In genomic region chr17:38654411-38655398, GRCh38 we compare ENCODE assay signal across 14 cellular contexts. TPM values are rescaled to one million over a fixed set of nuclear protein-coding genes. Genes with fewer than 3 reads are reported as not detected.
A peak's percentile ranks its signal among the peaks of the same experiment; 100 is the strongest.
DNase-seq lines count a peak whose midpoint lies in the region; ATAC-seq and TF ChIP-seq lines count a peak whose summit lies in the region.
"Had no signal": no experiment of that assay in that cellular context is flagged by ENCODE, and none has a peak within 500 bp of the region (broad histone marks: within the 10 kb centered on the region; RNA-seq: fewer than 3 reads in every experiment).

No MANE protein-coding gene starts in this region.

- H3K27ac ChIP-seq in trophoblast cell (ENCODE audit: low read depth, low read length), result no peak overlapping the region
- H3K27ac ChIP-seq in mesenchymal stem cell (ENCODE audit: low read length, poor library complexity, severe bottlenecking), result no peak overlapping the region

- H3K4ac ChIP-seq in trophoblast cell (ENCODE audit: low read depth, low read length), result no peak overlapping the region
- no peak overlapping the region for H3K4ac ChIP-seq in mesenchymal stem cell (ENCODE audit: low read depth in 1 of 2, low read length in 2 of 2)

- H2BK5ac ChIP-seq in trophoblast cell (ENCODE audit: low read depth, low read length, poor library complexity), result no peak overlapping the region
- no peak overlapping the region for H2BK5ac ChIP-seq in mesenchymal stem cell (ENCODE audit: low read depth, low read length, poor library complexity, severe bottlenecking)

- no peak overlapping the region for H3K4me2 ChIP-seq in trophoblast cell (ENCODE audit: low read length)
- H3K4me2 ChIP-seq in mesenchymal stem cell (ENCODE audit: low read length, poor library complexity, severe bottlenecking), result no peak overlapping the region

- no peaks in the 10 kb centered on the region for H3K9me3 Mint-ChIP-seq in memory B cell
- H3K9me3 Mint-ChIP-seq: T-helper 1 cell treated with Interleukin-12 subunit alpha and Interleukin-12 subunit beta and Interleukin-4 antibody, amounts not matched to agents 30 μg/mL and 1 μg/mL, for 36 hours had no signal

- H3K4me3 Mint-ChIP-seq in memory B cell, result no peak overlapping the region
- H3K4me3 Mint-ChIP-seq: T-helper 1 cell treated with Interleukin-12 subunit alpha and Interleukin-12 subunit beta and Interleukin-4 antibody, amounts not matched to agents 30 μg/mL and 1 μg/mL, for 36 hours had no signal

- no peaks in the 10 kb centered on the region for H3K36me3 Mint-ChIP-seq in memory B cell

- H2BK12ac ChIP-seq in trophoblast cell (ENCODE audit: low read length), result no peak overlapping the region
- H2BK12ac ChIP-seq in mesenchymal stem cell (ENCODE audit: low read length in 2 of 2), result no peak overlapping the region

- ATAC-seq in GM18505 (IDR thresholded peaks at IDR 0.05; ENCODE audit: unreplicated experiment) (no peak), memory B cell (ENCODE audit: low read depth) (peak; percentile 38), GM21723 (IDR thresholded peaks at IDR 0.05; ENCODE audit: unreplicated experiment) (no peak)

- H3K27ac Mint-ChIP-seq in memory B cell, result no peak overlapping the region
- H3K27ac Mint-ChIP-seq: T-helper 1 cell treated with Interleukin-12 subunit alpha and Interleukin-12 subunit beta and Interleukin-4 antibody, amounts not matched to agents 30 μg/mL and 1 μg/mL, for 36 hours had no signal

- H3K23ac ChIP-seq in trophoblast cell (ENCODE audit: low read length) (no peak overlapping the region), mesenchymal stem cell (ENCODE audit: low read length in 2 of 2) (no peak overlapping the region)

- no peak overlapping the region for H4K12ac ChIP-seq in trophoblast cell (ENCODE audit: low read depth, low read length)

- H3K79me1 ChIP-seq in trophoblast cell (ENCODE audit: low read length) (no peaks in the 10 kb centered on the region), mesenchymal stem cell (replicated peaks; ENCODE audit: low read length, poor library complexity, severe bottlenecking) (no peaks in the 10 kb centered on the region)

- DNase-seq in BE2C (no peak), NT2/D1 (ENCODE audit: low read depth, low spot score) (no peak), memory B cell (ENCODE audit: low spot score in 2 of 2) (no peak), trophoblast cell (no peak), MV-4-11 (lab: John Stamatoyannopoulos, UW) (no peak), mesenchymal stem cell (no peak)
- DNase-seq: DMS79 treated with DMSO at 0.1 percent for 48 hours; MG63; NCI-H345; stimulated activated CD4-positive, alpha-beta T cell treated with anti-CD3 and anti-CD28 coated beads, Interleukin-15, amount 100 ng/mL, for 24 hours; stimulated activated CD8-positive, alpha-beta memory T cell treated with anti-CD3 and anti-CD28 coated beads, Interleukin-4, amount 100 ng/mL, for 48 hours had no signal

- no peak overlapping the region for H3K18ac ChIP-seq in trophoblast cell (ENCODE audit: low read length)
- no peak overlapping the region for H3K18ac ChIP-seq in mesenchymal stem cell (ENCODE audit: low read depth in 1 of 2, low read length in 2 of 2)

- H3K4me1 ChIP-seq in BE2C (peaks cover 8% of the 10 kb centered on the region), NT2/D1 (ENCODE audit: insufficient read depth, insufficient read length) (peaks cover 28% of the 10 kb centered on the region), trophoblast cell (ENCODE audit: control insufficient read depth in 1 of 2, insufficient read depth in 2 of 2, low read length in 2 of 2) (no peaks in the 10 kb centered on the region), mesenchymal stem cell (ENCODE audit: control insufficient read depth, insufficient read depth, low read depth, low read length) (peaks cover 8% of the 10 kb centered on the region)

- H2AK5ac ChIP-seq in trophoblast cell (ENCODE audit: low read length) (no peak overlapping the region), mesenchymal stem cell (ENCODE audit: low read length, severe bottlenecking) (no peak overlapping the region)

- peaks cover 5% of the 10 kb centered on the region for H3K4me1 Mint-ChIP-seq in memory B cell

- H3K27me3 ChIP-seq in BE2C, result no peaks in the 10 kb centered on the region
- H3K27me3 ChIP-seq in NT2/D1 (ENCODE audit: insufficient read depth, insufficient read length), result no peaks in the 10 kb centered on the region
- no peaks in the 10 kb centered on the region for H3K27me3 ChIP-seq in trophoblast cell (ENCODE audit: insufficient read depth, low read length)
- H3K27me3 ChIP-seq in mesenchymal stem cell (ENCODE audit: control insufficient read depth in 1 of 2, insufficient read depth in 1 of 2, low read length in 2 of 2), result peaks cover 54 to 57% of the 10 kb centered on the region in 2 experiments
- H3K27me3 ChIP-seq: MG63 had no signal

- H4K8ac ChIP-seq in trophoblast cell (ENCODE audit: low read depth, low read length) (no peak overlapping the region), mesenchymal stem cell (ENCODE audit: low read length) (no peak overlapping the region)

- H2BK15ac ChIP-seq in mesenchymal stem cell (ENCODE audit: low read depth, poor library complexity, severe bottlenecking), result no peak overlapping the region

- H3K79me2 ChIP-seq in trophoblast cell (ENCODE audit: control insufficient read depth, insufficient read depth, low read length, poor library complexity), result no peaks in the 10 kb centered on the region

- H2BK120ac ChIP-seq in trophoblast cell (ENCODE audit: insufficient read depth, low read length, poor library complexity) (no peak overlapping the region), mesenchymal stem cell (ENCODE audit: low read depth, low read length) (no peak overlapping the region)

- no peaks in the 10 kb centered on the region for H3K9me3 ChIP-seq in BE2C
- no peaks in the 10 kb centered on the region for H3K9me3 ChIP-seq in NT2/D1 (ENCODE audit: insufficient read depth, low read length)
- H3K9me3 ChIP-seq in trophoblast cell (ENCODE audit: insufficient read depth, low read depth, low read length), result no peaks in the 10 kb centered on the region
- no peaks in the 10 kb centered on the region for H3K9me3 ChIP-seq in mesenchymal stem cell (ENCODE audit: control insufficient read depth, low read length)
- H3K9me3 ChIP-seq: MG63 had no signal

- peak; percentile 29 for TF ChIP-seq POLR2A in GM18505 (IDR thresholded peaks at IDR 0.05; ENCODE audit: borderline replicate concordance, extremely low read depth, insufficient read depth, insufficient read length)

- H3K9ac ChIP-seq in NT2/D1 (ENCODE audit: insufficient read length, low read depth) (peak overlapping the region; percentile 24), trophoblast cell (ENCODE audit: low read length) (no peak overlapping the region), mesenchymal stem cell (ENCODE audit: low read length) (no peak overlapping the region)

- H3K14ac ChIP-seq in trophoblast cell (ENCODE audit: low read length) (no peak overlapping the region), mesenchymal stem cell (ENCODE audit: low read length in 2 of 2) (no peak overlapping the region)

- peak overlapping the region; percentile 29 for H3K4me3 ChIP-seq in BE2C (ENCODE audit: low read depth, low read length)
- no peak overlapping the region for H3K4me3 ChIP-seq in NT2/D1 (ENCODE audit: insufficient read length, low read depth)
- no peak overlapping the region for H3K4me3 ChIP-seq in trophoblast cell (ENCODE audit: low read depth, low read length)
- no peak overlapping the region for H3K4me3 ChIP-seq in mesenchymal stem cell (ENCODE audit: insufficient read depth in 1 of 2, low read depth in 1 of 2, low read length in 2 of 2)
- H3K4me3 ChIP-seq: MG63 had no signal

- H4K91ac ChIP-seq in trophoblast cell (ENCODE audit: low read depth, low read length) (no peak overlapping the region), mesenchymal stem cell (ENCODE audit: low read length) (no peak overlapping the region)

- no peak for TF ChIP-seq CTCF in BE2C (IDR thresholded peaks at IDR 0.05; ENCODE audit: low read depth, low read length)

- no CpG with 5 or more reads among the region's 21 CpGs for WGBS in trophoblast cell (ENCODE audit: extremely low coverage, insufficient coverage, insufficient read length)
- WGBS in mesenchymal stem cell, result 57% methylated on average over 15 of the region's 21 CpGs

- H2AFZ ChIP-seq in trophoblast cell (ENCODE audit: insufficient read depth, low read length, poor library complexity) (no peak overlapping the region), mesenchymal stem cell (ENCODE audit: low read depth, low read length) (no peak overlapping the region)

- H3K36me3 ChIP-seq in BE2C, result no peaks in the 10 kb centered on the region
- H3K36me3 ChIP-seq in NT2/D1 (ENCODE audit: insufficient read depth, insufficient read length, low read length), result no peaks in the 10 kb centered on the region
- no peaks in the 10 kb centered on the region for H3K36me3 ChIP-seq in trophoblast cell (ENCODE audit: control insufficient read depth in 1 of 2, insufficient read depth in 2 of 2, low read length in 2 of 2)
- H3K36me3 ChIP-seq in mesenchymal stem cell (ENCODE audit: control insufficient read depth in 1 of 2, insufficient read depth in 2 of 2, low read depth in 1 of 2, low read length in 2 of 2), result no peaks in the 10 kb centered on the region
- H3K36me3 ChIP-seq: MG63 had no signal

- H3K27me3 Mint-ChIP-seq in memory B cell, result peaks cover 24% of the 10 kb centered on the region

RNA-seq across cellular contexts. Expression of gene EPOP, which starts 20.1 kb away (rescaled TPM):
- 6.0 TPM for polyA plus RNA-seq in BE2C (2012; ENCODE audit: insufficient read depth, insufficient read length, low read depth)
- polyA plus RNA-seq in trophoblast cell (2013), result 1.8 TPM in 2 replicates
- 0.47 TPM for polyA plus RNA-seq in mesenchymal stem cell (2013, experiment 1 of 2)
- polyA plus RNA-seq in mesenchymal stem cell (2013, experiment 2 of 2), result 0.48 TPM

RNA-seq across cellular contexts. Expression of gene SRCIN1, which starts 49.0 kb away (rescaled TPM):
- 58.7 TPM for polyA plus RNA-seq in BE2C (2012; ENCODE audit: insufficient read depth, insufficient read length, low read depth)
- polyA plus RNA-seq in trophoblast cell (2013), result 0.29 and 0.31 TPM in 2 replicates
- 0.04 TPM for polyA plus RNA-seq in mesenchymal stem cell (2013, experiment 1 of 2)
- not detected for polyA plus RNA-seq in mesenchymal stem cell (2013, experiment 2 of 2)

RNA-seq across cellular contexts. Expression of gene MLLT6, which starts 50.4 kb away (rescaled TPM):
- 139 TPM for polyA plus RNA-seq in BE2C (2012; ENCODE audit: insufficient read depth, insufficient read length, low read depth)
- 15.3 and 16.2 TPM in 2 replicates for polyA plus RNA-seq in trophoblast cell (2013)
- 12.6 TPM for polyA plus RNA-seq in mesenchymal stem cell (2013, experiment 1 of 2)
- 11.8 TPM for polyA plus RNA-seq in mesenchymal stem cell (2013, experiment 2 of 2)
